Comparison of ENCODE assay signal across 1 cellular context in the genomic region with DNA sequence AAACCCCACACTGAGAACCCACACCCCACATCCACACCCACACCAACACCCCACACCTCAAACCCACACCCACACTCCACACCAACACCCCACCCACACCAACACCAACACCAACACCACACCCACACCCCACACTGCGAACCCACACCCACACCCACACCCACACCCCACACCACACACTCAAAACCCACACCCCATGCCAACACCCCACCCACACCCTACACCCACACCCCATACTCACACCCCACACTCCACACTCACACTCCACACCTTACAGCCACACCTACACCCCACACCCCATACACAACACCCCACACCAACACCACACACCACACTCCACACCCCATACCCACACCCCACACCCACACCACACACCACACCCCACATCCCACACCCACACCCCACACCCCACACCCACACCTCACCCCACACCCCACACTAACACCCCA.
TF ChIP-seq lines count a peak whose summit lies in the region.

No MANE protein-coding gene starts in this region.

TF ChIP-seq in A549, 52 proteins besides CTCF, POLR2A, EP300 and RAD21 (continued from another document):
- TF ChIP-seq, protein P1, sequence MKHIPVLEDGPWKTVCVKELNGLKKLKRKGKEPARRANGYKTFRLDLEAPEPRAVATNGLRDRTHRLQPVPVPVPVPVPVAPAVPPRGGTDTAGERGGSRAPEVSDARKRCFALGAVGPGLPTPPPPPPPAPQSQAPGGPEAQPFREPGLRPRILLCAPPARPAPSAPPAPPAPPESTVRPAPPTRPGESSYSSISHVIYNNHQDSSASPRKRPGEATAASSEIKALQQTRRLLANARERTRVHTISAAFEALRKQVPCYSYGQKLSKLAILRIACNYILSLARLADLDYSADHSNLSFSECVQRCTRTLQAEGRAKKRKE (CRISPR knock-in tag; IDR thresholded peaks at IDR 0.05; ENCODE audit: low read depth) = no peak
- TF ChIP-seq TP53 (CRISPR knock-in tag; IDR thresholded peaks at IDR 0.05) (no peak), HOXB5 (CRISPR knock-in tag; IDR thresholded peaks at IDR 0.05) (no peak), MYC (IDR thresholded peaks at IDR 0.05; ENCODE audit: borderline replicate concordance, low read length) (no peak), FOSB (CRISPR knock-in tag; IDR thresholded peaks at IDR 0.05) (no peak), RCOR1 (IDR thresholded peaks at IDR 0.05; ENCODE audit: low read depth, low read length) (no peak), SMC3 (IDR thresholded peaks at IDR 0.05) (no peak), ZFP36 (IDR thresholded peaks at IDR 0.05; ENCODE audit: borderline replicate concordance, partially characterized antibody) (no peak), ESRRA (IDR thresholded peaks at IDR 0.05; ENCODE audit: borderline replicate concordance, low read length) (no peak)
- TF ChIP-seq, protein P2, sequence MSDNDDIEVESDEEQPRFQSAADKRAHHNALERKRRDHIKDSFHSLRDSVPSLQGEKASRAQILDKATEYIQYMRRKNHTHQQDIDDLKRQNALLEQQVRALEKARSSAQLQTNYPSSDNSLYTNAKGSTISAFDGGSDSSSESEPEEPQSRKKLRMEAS (IDR thresholded peaks at IDR 0.05) = no peak
